ENCODE assay signal across 1 cellular context in genomic region chr16:84518804-84519341, GRCh38.
TF ChIP-seq lines count a peak whose summit lies in the region.

No MANE protein-coding gene starts in this region.

TF ChIP-seq in HepG2, 621 proteins besides CTCF, POLR2A, EP300 and RAD21:
- TF ChIP-seq FOXA3 (CRISPR knock-in tag; IDR thresholded peaks at IDR 0.05) (no peak), BORCS8-MEF2B (CRISPR knock-in tag; IDR thresholded peaks at IDR 0.05) (no peak), DR1 (CRISPR knock-in tag; IDR thresholded peaks at IDR 0.05) (no peak), MTA3 (CRISPR knock-in tag; IDR thresholded peaks at IDR 0.05) (no peak), JDP2 (CRISPR knock-in tag; IDR thresholded peaks at IDR 0.05; ENCODE audit: borderline replicate concordance) (no peak), ZNF552 (CRISPR knock-in tag; IDR thresholded peaks at IDR 0.05; ENCODE audit: borderline replicate concordance) (no peak), ZNF674 (CRISPR knock-in tag; IDR thresholded peaks at IDR 0.05; ENCODE audit: low read depth) (no peak), ZNF782 (CRISPR knock-in tag; IDR thresholded peaks at IDR 0.05; ENCODE audit: borderline replicate concordance) (no peak), NBN (conservative IDR thresholded peaks at IDR 0.05) (no peak), ELF3 (CRISPR knock-in tag; IDR thresholded peaks at IDR 0.05) (no peak), HNF1B (CRISPR knock-in tag; IDR thresholded peaks at IDR 0.05) (no peak), ZNF383 (CRISPR knock-in tag; IDR thresholded peaks at IDR 0.05; ENCODE audit: borderline replicate concordance) (no peak), ZNF780A (CRISPR knock-in tag; IDR thresholded peaks at IDR 0.05) (no peak), CBFB (CRISPR knock-in tag; IDR thresholded peaks at IDR 0.05) (no peak), ZNF589 (CRISPR knock-in tag; conservative IDR thresholded peaks at IDR 0.05) (no peak), ZNF282 (IDR thresholded peaks at IDR 0.05; ENCODE audit: partially characterized antibody) (no peak), THAP8 (CRISPR knock-in tag; IDR thresholded peaks at IDR 0.05; ENCODE audit: borderline replicate concordance) (no peak), MZF1 (CRISPR knock-in tag; IDR thresholded peaks at IDR 0.05; ENCODE audit: borderline replicate concordance) (no peak)
